In the genomic region with DNA sequence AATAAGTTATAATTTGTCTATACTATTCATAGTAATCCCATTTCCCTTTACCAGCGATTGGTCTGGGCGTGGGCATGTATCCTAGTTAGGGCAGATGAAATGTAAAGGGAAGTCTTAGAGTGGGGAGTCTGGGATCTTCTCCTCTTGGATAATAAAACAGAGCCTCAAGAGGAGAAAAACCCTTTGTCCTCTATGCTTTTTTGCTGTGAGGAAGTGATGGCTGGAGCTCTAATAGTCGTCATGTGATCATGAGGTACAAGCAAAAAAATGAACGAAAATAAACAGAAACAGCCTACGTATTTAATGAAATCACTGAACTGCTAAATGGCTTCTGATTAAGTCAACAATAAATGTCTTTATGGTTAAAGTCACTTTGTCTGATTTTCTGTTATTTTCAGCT, we compare ENCODE assay signal across 23 cellular contexts. TPM values are rescaled to one million over a fixed set of nuclear protein-coding genes. Genes with fewer than 3 reads are reported as not detected.
DNase-seq lines count a peak whose midpoint lies in the region; ATAC-seq, FAIRE-seq and TF ChIP-seq lines count a peak whose summit lies in the region.
"Had no signal": no experiment of that assay in that cellular context is flagged by ENCODE, and none has a peak within 500 bp of the region (broad histone marks: within the 10 kb centered on the region; RNA-seq: fewer than 3 reads in every experiment).

No MANE protein-coding gene starts in this region.

- CTCF ChIA-PET in IMR-90 (lab: Yijun Ruan, JAX) (no interaction called here), K562 (lab: Yijun Ruan, JAX; ENCODE audit: low intra/inter-chr PET ratio) (interaction anchor here (0.5 kb wide), 1 partner anchor 36 kb away, joined by 7 read pairs; no protein-coding TSS in a partner anchor)

- intact Hi-C loops in IMR-90 (cut with micrococcal nuclease): loop anchor here (10.0 kb wide), 1 partner anchor 107 kb away; no protein-coding TSS in a partner anchor
- intact Hi-C loops in K562 (cut with micrococcal nuclease): no loop called here

- no peak overlapping the region for H2AK9ac ChIP-seq in IMR-90 (replicated peaks; ENCODE audit: low read depth, low read length, poor library complexity)

- BruUV-seq in IMR-90 (replicated peaks; lab: Mats Ljungman, UMichigan): no TSS peak
- BruUV-seq in K562 (replicated peaks; lab: Mats Ljungman, UMichigan): no TSS peak

- POLR2A ChIA-PET in IMR-90 (lab: Charles Lee; ENCODE audit: unreplicated experiment): no interaction called here
- POLR2A ChIA-PET in K562 (lab: Yijun Ruan, JAX): no interaction called here

- H4K8ac ChIP-seq in IMR-90 (ENCODE audit: low read depth in 2 of 2, low read length in 2 of 2): no peak overlapping the region; a peak in 1 of 4 replicates

- no peak overlapping the region for H4K5ac ChIP-seq in IMR-90 (ENCODE audit: low read depth, low read length)

- H3K4ac ChIP-seq in IMR-90 (ENCODE audit: low read depth, low read length): no peak overlapping the region

- H2AK5ac ChIP-seq in IMR-90 (ENCODE audit: low read depth, low read length): no peak overlapping the region

- no peaks in the 10 kb centered on the region for H3K36me3 ChIP-seq in IMR-90 (ENCODE audit: control insufficient read depth, insufficient read depth, low read length)
- H3K36me3 ChIP-seq in K562 (ENCODE audit: control insufficient read depth, insufficient read depth, low read length): no peaks in the 10 kb centered on the region
- no peaks in the 10 kb centered on the region for H3K36me3 ChIP-seq in gastroesophageal sphincter
- H3K36me3 ChIP-seq: HAP-1 had no signal

- no peaks in the 10 kb centered on the region for H3K79me2 ChIP-seq in K562 (ENCODE audit: control insufficient read depth, insufficient read depth, low read length)

- H3K9me3 ChIP-seq in IMR-90 (ENCODE audit: control insufficient read depth, insufficient read depth, low read length) (no peaks in the 10 kb centered on the region; the same call in 1 of the 2 replicates), K562 (replicated peaks; ENCODE audit: control insufficient read depth, insufficient read depth, low read depth, low read length) (no peaks in the 10 kb centered on the region), gastroesophageal sphincter (peaks cover 0 to 11% (median 0%) of the 10 kb centered on the region in 3 donors)
- H3K9me3 ChIP-seq: HAP-1 had no signal

- TF ChIP-seq RAD21 in IMR-90 (IDR thresholded peaks at IDR 0.05; ENCODE audit: low read length): no peak
- TF ChIP-seq RAD21 in K562 (CRISPR knock-in tag; conservative IDR thresholded peaks at IDR 0.05 in 1 of 2, IDR thresholded peaks at IDR 0.05 in 1 of 2): no peak

- H3K9me1 ChIP-seq in IMR-90 (ENCODE audit: insufficient read depth, low read length): no peaks in the 10 kb centered on the region
- H3K9me1 ChIP-seq in K562 (ENCODE audit: control insufficient read depth, insufficient read depth, low read length): no peaks in the 10 kb centered on the region

- H4K20me1 ChIP-seq in IMR-90 (ENCODE audit: insufficient read depth, low read length): no peaks in the 10 kb centered on the region
- H4K20me1 ChIP-seq in K562 (replicated peaks; ENCODE audit: control insufficient read depth, insufficient read depth, low read length): no peaks in the 10 kb centered on the region
- H4K20me1 ChIP-seq: BLaER1 had no signal

- no peak overlapping the region for H3K9ac ChIP-seq in IMR-90 (ENCODE audit: low read depth, low read length)
- H3K9ac ChIP-seq in K562 (ENCODE audit: insufficient read depth in 1 of 2, low read depth in 2 of 2, low read length in 2 of 2): no peak overlapping the region
- H3K9ac ChIP-seq: BLaER1 had no signal

- H3K4me2 ChIP-seq in IMR-90 (ENCODE audit: low read depth, low read length) (no peak overlapping the region), K562 (ENCODE audit: insufficient read depth, low read length) (no peak overlapping the region)
- H3K4me2 ChIP-seq: BLaER1 had no signal

- TF ChIP-seq POLR2A in IMR-90 (IDR thresholded peaks at IDR 0.05; ENCODE audit: low read depth, low read length) (no peak), K562 (conservative IDR thresholded peaks at IDR 0.05) (no peak), gastroesophageal sphincter (IDR thresholded peaks at IDR 0.05) (no peak)

- no peak overlapping the region for H2BK120ac ChIP-seq in IMR-90 (ENCODE audit: low read depth, low read length)

- no peak overlapping the region for H3K14ac ChIP-seq in IMR-90 (replicated peaks; ENCODE audit: low read depth, low read length)

- no peak overlapping the region for H2BK15ac ChIP-seq in IMR-90 (ENCODE audit: low read depth, low read length)

- TF ChIP-seq EP300 in K562 (IDR thresholded peaks at IDR 0.05; ENCODE audit: low read length): no peak
- no peak for TF ChIP-seq EP300 in gastroesophageal sphincter (IDR thresholded peaks at IDR 0.05)

- H3K18ac ChIP-seq in IMR-90 (ENCODE audit: low read depth, low read length): no peak overlapping the region

- no peak overlapping the region for H4K91ac ChIP-seq in IMR-90 (ENCODE audit: insufficient read depth, low read depth, low read length)

- no peak overlapping the region for H2BK20ac ChIP-seq in IMR-90 (ENCODE audit: low read depth, low read length)

- no peak for TF ChIP-seq CTCF in IMR-90 (conservative IDR thresholded peaks at IDR 0.05; ENCODE audit: low read depth, low read length)
- TF ChIP-seq CTCF in K562 (IDR thresholded peaks at IDR 0.05 in 2 of 3, conservative IDR thresholded peaks at IDR 0.05 in 1 of 3; ENCODE audit: insufficient read depth in 2 of 3, low read depth in 1 of 3, low read length in 3 of 3): no peak
- TF ChIP-seq CTCF in gastroesophageal sphincter (IDR thresholded peaks at IDR 0.05): no peak

- in situ Hi-C loops in Caki2 (cut with HindIII; ENCODE audit: low pct_unique_long_range_greater_than_20kb, low sequenced_read_pairs) (no loop called here), IMR-90 (cut with MboI; ENCODE audit: low sequenced_read_pairs) (no loop called here), K562 (cut with MboI) (no loop called here)

- H3K79me1 ChIP-seq in IMR-90 (ENCODE audit: low read depth in 1 of 2, low read length in 2 of 2): no peaks in the 10 kb centered on the region

- H3K27me3 ChIP-seq in IMR-90 (ENCODE audit: control insufficient read depth, insufficient read depth, low read length) (no peaks in the 10 kb centered on the region; the same call in 1 of the 2 replicates), K562 (ENCODE audit: control insufficient read depth in 2 of 2, insufficient read depth in 2 of 2, low read length in 2 of 2) (peaks cover 2 to 11% of the 10 kb centered on the region in 2 experiments; a peak in 2 of 5 replicates), gastroesophageal sphincter (no peaks in the 10 kb centered on the region)
- H3K27me3 ChIP-seq: BLaER1 had no signal

- ATAC-seq in IMR-90 (ENCODE audit: low read depth) (no peak), K562 (no peak), gastroesophageal sphincter (no peak)
- ATAC-seq: CD8-positive, alpha-beta T cell had no signal

- no peak overlapping the region for H3K23ac ChIP-seq in IMR-90 (ENCODE audit: low read depth, low read length)

- no peaks in the 10 kb centered on the region for H3K4me1 ChIP-seq in IMR-90 (ENCODE audit: control insufficient read depth, insufficient read depth, low read length)
- peaks cover 0 to 4% of the 10 kb centered on the region in 2 experiments; a peak in 1 of 5 replicates for H3K4me1 ChIP-seq in K562 (replicated peaks in 1 of 2; ENCODE audit: control insufficient read depth in 2 of 2, insufficient read depth in 2 of 2, low read length in 2 of 2)
- H3K4me1 ChIP-seq in gastroesophageal sphincter: no peaks in the 10 kb centered on the region
- H3K4me1 ChIP-seq: BLaER1, HAP-1 had no signal

- no CpG with 5 or more reads among the region's 5 CpGs for WGBS in IMR-90 (ENCODE audit: extremely low coverage in 2 of 2, insufficient read length in 1 of 2), 2 experiments
- WGBS in K562 (ENCODE audit: insufficient coverage, low coverage, missing lambda C conversion rate): 0% methylated on average over 5 of the region's 5 CpGs
- 68 to 72% methylated on average over 3 to 5 of the region's 5 CpGs for WGBS in gastroesophageal sphincter (ENCODE audit: low coverage in 1 of 2), 2 donors

- H2AFZ ChIP-seq in IMR-90 (replicated peaks; ENCODE audit: low read length, poor library complexity): no peak overlapping the region
- no peak overlapping the region for H2AFZ ChIP-seq in K562 (ENCODE audit: low read depth, low read length)

- H2BK5ac ChIP-seq in IMR-90 (ENCODE audit: low read depth, low read length, poor library complexity, severe bottlenecking): no peak overlapping the region

- no peak for FAIRE-seq in K562 (lab: Jason Lieb, UNC)
- FAIRE-seq: GM12891, GM18507, H54 had no signal

- no peak overlapping the region for H3K27ac ChIP-seq in IMR-90 (ENCODE audit: insufficient read depth, low read length)
- no peak overlapping the region for H3K27ac ChIP-seq in K562 (ENCODE audit: extremely low read depth, low read depth, low read length)
- H3K27ac ChIP-seq in gastroesophageal sphincter: no peak overlapping the region
- H3K27ac ChIP-seq: BLaER1, C4-2B had no signal

- peak; percentile 21 for DNase-seq in Caki2 (ENCODE audit: low read depth)
- DNase-seq in IMR-90: peak; percentile 23
- DNase-seq in K562 (ENCODE audit: extremely low read depth in 1 of 4, low spot score in 3 of 4): no peak
- peak; percentile 2 for DNase-seq in non-pigmented ciliary epithelial cell (ENCODE audit: low read depth)
- DNase-seq in NOMO-1 (lab: John Stamatoyannopoulos, UW; ENCODE audit: unreplicated experiment in 2 of 2): no peak
- no peak for DNase-seq in cerebellum (ENCODE audit: low spot score)
- DNase-seq in dedifferentiated amniotic fluid mesenchymal stem cell (ENCODE audit: extremely low spot score): no peak
- DNase-seq: Calu3; CD4-positive, CD25-positive, alpha-beta regulatory T cell; CD8-positive, alpha-beta T cell; DMS53; DMS79 treated with DMSO at 0.1 percent for 48 hours; GF-D8; GOT3; HFFc6 had no signal

- H3K4me3 ChIP-seq in IMR-90 (ENCODE audit: insufficient read depth, low read depth, low read length) (no peak overlapping the region), K562 (no peak overlapping the region), gastroesophageal sphincter (no peak overlapping the region)
- H3K4me3 ChIP-seq: BLaER1, HAP-1 had no signal

- dilution Hi-C loops in IMR-90 (cut with HindIII; ENCODE audit: low sequenced_read_pairs, unreplicated experiment): no loop called here

- H3K56ac ChIP-seq in IMR-90 (ENCODE audit: extremely low read depth, insufficient read depth, low read length): no peak overlapping the region

RNA-seq across cellular contexts. Expression of a gene that starts 26.8 kb away (rescaled TPM):
- total RNA-seq in Caki2 (2014; rRNA removed; shearing (Covaris generic); ENCODE audit: low replicate concordance): 3.1 TPM in 1 of 2 replicates, not detected in the other
- under 0.01 TPM in 1 of 2 replicates, not detected in the other for total RNA-seq in IMR-90 (2012; rRNA removed)
- 0.14 TPM in 1 of 2 replicates, not detected in the other for polyA plus RNA-seq in IMR-90 (2012; rRNA removed)
- polyA plus RNA-seq in IMR-90 (2012; cell fraction: cytosol; rRNA removed): not detected in 2 replicates
- 0.01 and 0.11 TPM in 2 replicates for polyA plus RNA-seq in IMR-90 (2012; cell fraction: nucleus; rRNA removed; ENCODE audit: low replicate concordance)
- not detected in 2 replicates for total RNA-seq in K562 (2011; cell fraction: chromatin; rRNA removed; ENCODE audit: low replicate concordance)
- not detected in 2 replicates for total RNA-seq in K562 (2011; cell fraction: nucleolus; rRNA removed)
- total RNA-seq in K562 (2011; cell fraction: nucleoplasm; rRNA removed): not detected in 2 replicates
- not detected in 2 replicates for total RNA-seq in K562 (2014; rRNA removed)
- total RNA-seq in K562 (2014; rRNA removed; fragmentation: Illumina TruSeq; extraction: Trizol): not detected in 2 replicates
- not detected in 2 replicates for total RNA-seq in K562 (2015; rRNA removed; fragmentation: Illumina TruSeq; extraction: Trizol)
- not detected in 2 replicates for total RNA-seq in K562 (2021)
- polyA plus RNA-seq in K562 (2011; rRNA removed): not detected in 2 replicates
- polyA plus RNA-seq in K562 (2011; cell fraction: cytosol; rRNA removed): 0.03 TPM in 1 of 2 replicates, not detected in the other
- not detected in 2 replicates for polyA plus RNA-seq in K562 (2011; cell fraction: nucleus; rRNA removed)
- 0.10 TPM in 1 of 2 replicates, not detected in the other for polyA plus RNA-seq in K562 (2012)
- polyA plus RNA-seq in K562 (2014; fragmentation: Illumina TruSeq; extraction: Trizol): 0.03 TPM in 1 of 2 replicates, not detected in the other
- under 1 TPM; 0.06 to 0.11 TPM for polyA plus RNA-seq in K562 (2014; fragmentation: Nextera tagmentation; extraction: Ambion mirVana)
- polyA plus RNA-seq in K562 (2014; rRNA removed): 0.04 TPM in 1 of 2 replicates, not detected in the other
- not detected in 2 replicates for polyA minus RNA-seq in K562 (2011; rRNA and poly(A)+ RNA removed)
- polyA minus RNA-seq in K562 (2011; cell fraction: cytosol; rRNA and poly(A)+ RNA removed): not detected in 2 replicates
- not detected in 2 replicates for polyA minus RNA-seq in K562 (2011; cell fraction: nucleus; rRNA and poly(A)+ RNA removed)
- total RNA-seq in cerebellum: 2.4 TPM
- 1 to 10 TPM in 1 of 4 donors, under 1 TPM in 1, not detected in 2; 0.27 to 2.8 TPM for total RNA-seq in gastroesophageal sphincter
- total RNA-seq: A172 had no signal

RNA-seq across cellular contexts. Expression of a gene that starts 38.2 kb away (rescaled TPM):
- 14.3 and 28.6 TPM in 2 replicates for total RNA-seq in Caki2 (2014; rRNA removed; shearing (Covaris generic); ENCODE audit: low replicate concordance)
- total RNA-seq in IMR-90 (2012; rRNA removed): 9.3 and 10.3 TPM in 2 replicates
- 9.3 and 9.9 TPM in 2 replicates for polyA plus RNA-seq in IMR-90 (2012; rRNA removed)
- polyA plus RNA-seq in IMR-90 (2012; cell fraction: cytosol; rRNA removed): 9.0 and 10.1 TPM in 2 replicates
- polyA plus RNA-seq in IMR-90 (2012; cell fraction: nucleus; rRNA removed; ENCODE audit: low replicate concordance): 6.1 and 18.7 TPM in 2 replicates
- 26.8 and 53.5 TPM in 2 replicates for total RNA-seq in K562 (2011; cell fraction: chromatin; rRNA removed; ENCODE audit: low replicate concordance)
- total RNA-seq in K562 (2011; cell fraction: nucleolus; rRNA removed): 14.3 and 17.4 TPM in 2 replicates
- total RNA-seq in K562 (2011; cell fraction: nucleoplasm; rRNA removed): 40.3 and 94.6 TPM in 2 replicates
- total RNA-seq in K562 (2014; rRNA removed): 5.2 and 6.8 TPM in 2 replicates
- total RNA-seq in K562 (2014; rRNA removed; fragmentation: Illumina TruSeq; extraction: Trizol): 6.9 and 7.7 TPM in 2 replicates
- total RNA-seq in K562 (2015; rRNA removed; fragmentation: Illumina TruSeq; extraction: Trizol): 12.1 and 12.2 TPM in 2 replicates
- 13.6 and 16.1 TPM in 2 replicates for total RNA-seq in K562 (2021)
- polyA plus RNA-seq in K562 (2011; rRNA removed): 6.7 and 13.2 TPM in 2 replicates
- 9.3 and 14.7 TPM in 2 replicates for polyA plus RNA-seq in K562 (2011; cell fraction: cytosol; rRNA removed)
- polyA plus RNA-seq in K562 (2011; cell fraction: nucleus; rRNA removed): 8.4 and 11.6 TPM in 2 replicates
- 16.6 and 20.6 TPM in 2 replicates for polyA plus RNA-seq in K562 (2012)
- 14.3 and 15.6 TPM in 2 replicates for polyA plus RNA-seq in K562 (2014; fragmentation: Illumina TruSeq; extraction: Trizol)
- polyA plus RNA-seq in K562 (2014; fragmentation: Nextera tagmentation; extraction: Ambion mirVana): 1 to 10 TPM; 3.9 to 6.2 TPM
- 10.2 and 13.0 TPM in 2 replicates for polyA plus RNA-seq in K562 (2014; rRNA removed)
- 17.0 and 30.7 TPM in 2 replicates for polyA minus RNA-seq in K562 (2011; rRNA and poly(A)+ RNA removed)
- 5.9 and 15.7 TPM in 2 replicates for polyA minus RNA-seq in K562 (2011; cell fraction: cytosol; rRNA and poly(A)+ RNA removed)
- 10.5 and 11.6 TPM in 2 replicates for polyA minus RNA-seq in K562 (2011; cell fraction: nucleus; rRNA and poly(A)+ RNA removed)
- 29.9 TPM for total RNA-seq in cerebellum
- total RNA-seq in gastroesophageal sphincter: 10 to 100 TPM; 16.0 to 39.7 (median 24.9) TPM

Comparison
In these comparisons a context has a peak if more than half of its experiments do, and no peak if none do; other contexts are left out.
1. DNase-seq: peak in Caki2 (single experiment), IMR-90 (single experiment) and non-pigmented ciliary epithelial cell (single experiment); none in K562 (0 of 4), NOMO-1 (0 of 2), cerebellum (single experiment) and dedifferentiated amniotic fluid mesenchymal stem cell (single experiment).